In the genomic region with DNA sequence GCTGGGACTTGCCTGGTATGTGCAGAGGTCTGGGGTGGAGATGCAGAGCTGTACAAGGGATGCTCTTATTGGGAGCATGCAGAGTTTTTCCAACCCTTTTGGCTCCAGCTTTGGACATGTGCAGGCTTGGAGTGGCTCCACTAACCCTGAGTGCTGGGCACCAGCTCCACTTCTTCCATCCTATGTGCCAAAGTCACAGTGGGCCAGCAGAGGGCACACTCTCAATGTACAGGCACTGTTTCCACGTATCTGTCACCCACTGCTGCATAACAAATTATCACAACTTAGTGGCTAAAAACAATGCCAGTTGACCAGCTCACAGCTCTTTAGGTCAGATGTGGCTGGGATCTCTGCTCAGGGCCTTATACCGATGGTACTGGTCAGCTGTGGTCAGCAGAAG, we compare ENCODE assay signal across 12 cellular contexts.
A peak's percentile ranks its signal among the peaks of the same experiment; 100 is the strongest.
DNase-seq lines count a peak whose midpoint lies in the region; ATAC-seq lines count a peak whose summit lies in the region.
"Had no signal": no experiment of that assay in that cellular context is flagged by ENCODE, and none has a peak within 500 bp of the region (broad histone marks: within the 10 kb centered on the region; RNA-seq: fewer than 3 reads in every experiment).

No MANE protein-coding gene starts in this region.

- peaks cover 0 to 18% (median 5%) of the 10 kb centered on the region in 3 donors for H3K4me1 Mint-ChIP-seq in T-cell
- H3K4me1 Mint-ChIP-seq in activated naive CD8-positive, alpha-beta T cell treated with anti-CD3 and anti-CD28 coated beads, Interleukin-2, amount 50 U/mL, for 24 hours = no peaks in the 10 kb centered on the region
- H3K4me1 Mint-ChIP-seq: activated B cell treated with CpG ODN at 0.5 μM for 24 hours had no signal

- DNase-seq in NCI-H345 (lab: John Stamatoyannopoulos, UW) = peak; percentile 4
- no peak for DNase-seq in NCI-H345 treated with DMSO at 0.1 percent for 48 hours (lab: John Stamatoyannopoulos, UW; ENCODE audit: unreplicated experiment)
- peak in 21 of 34 experiments; percentile 3 to 70 (median 22) for DNase-seq in T-cell
- peak; percentile 12 for DNase-seq in activated naive CD8-positive, alpha-beta T cell treated with anti-CD3 and anti-CD28 coated beads, Interleukin-2, amount 50 U/mL, for 24 hours
- peak; percentile 17 for DNase-seq in stimulated activated CD8-positive, alpha-beta memory T cell treated with anti-CD3 and anti-CD28 coated beads, Interleukin-4, amount 100 ng/mL, for 24 hours (ENCODE audit: low read depth)
- DNase-seq in kidney tubule cell (ENCODE audit: low spot score) = no peak
- no peak for DNase-seq in inferior parietal cortex (ENCODE audit: extremely low spot score)
- DNase-seq: activated B cell treated with CpG ODN at 0.5 μM for 24 hours, IMR-90, kidney, occipital lobe had no signal

- H3K36me3 Mint-ChIP-seq in T-cell = no peaks in the 10 kb centered on the region
- no peaks in the 10 kb centered on the region for H3K36me3 Mint-ChIP-seq in activated naive CD8-positive, alpha-beta T cell treated with anti-CD3 and anti-CD28 coated beads, Interleukin-2, amount 50 U/mL, for 24 hours (ENCODE audit: low read depth)

- POLR2A ChIA-PET in T-cell (lab: Charles Lee) = no interaction called here

- no peaks in the 10 kb centered on the region for H3K9me3 Mint-ChIP-seq in T-cell
- peaks cover 4% of the 10 kb centered on the region for H3K9me3 Mint-ChIP-seq in activated naive CD8-positive, alpha-beta T cell treated with anti-CD3 and anti-CD28 coated beads, Interleukin-2, amount 50 U/mL, for 24 hours
- H3K9me3 Mint-ChIP-seq: activated B cell treated with CpG ODN at 0.5 μM for 24 hours had no signal

- ATAC-seq in T-cell (replicated peaks in 1 of 4) (peak in 3 of 4 experiments; percentile 57 to 86 (median 70)), GM21381 (IDR thresholded peaks at IDR 0.05; ENCODE audit: unreplicated experiment) (no peak)
- no peak for ATAC-seq in activated naive CD8-positive, alpha-beta T cell treated with anti-CD3 and anti-CD28 coated beads, Interleukin-2, amount 50 U/mL, for 24 hours

- H3K27ac Mint-ChIP-seq in T-cell = no peak overlapping the region
- H3K27ac Mint-ChIP-seq in activated naive CD8-positive, alpha-beta T cell treated with anti-CD3 and anti-CD28 coated beads, Interleukin-2, amount 50 U/mL, for 24 hours = no peak overlapping the region
- H3K27ac Mint-ChIP-seq: activated B cell treated with CpG ODN at 0.5 μM for 24 hours had no signal

- H3K4me3 Mint-ChIP-seq in T-cell = no peak overlapping the region
- H3K4me3 Mint-ChIP-seq in activated naive CD8-positive, alpha-beta T cell treated with anti-CD3 and anti-CD28 coated beads, Interleukin-2, amount 50 U/mL, for 24 hours = no peak overlapping the region
- H3K4me3 Mint-ChIP-seq: activated B cell treated with CpG ODN at 0.5 μM for 24 hours had no signal

- H3K27me3 Mint-ChIP-seq in T-cell = no peaks in the 10 kb centered on the region
- no peaks in the 10 kb centered on the region for H3K27me3 Mint-ChIP-seq in activated naive CD8-positive, alpha-beta T cell treated with anti-CD3 and anti-CD28 coated beads, Interleukin-2, amount 50 U/mL, for 24 hours
- H3K27me3 Mint-ChIP-seq: activated B cell treated with CpG ODN at 0.5 μM for 24 hours had no signal

- CTCF ChIA-PET in T-cell (lab: Charles Lee) = interaction anchor here in 1 of 2 donors (0.7 kb wide), 1 partner anchor 195 kb away, joined by 3 read pairs; no protein-coding TSS in a partner anchor

Comparison
In these comparisons a context has a peak if more than half of its experiments do, and no peak if none do; other contexts are left out.
1. DNase-seq: peak in NCI-H345 (single experiment), T-cell (21 of 34), activated naive CD8-positive, alpha-beta T cell treated with anti-CD3 and anti-CD28 coated beads, Interleukin-2, amount 50 U/mL, for 24 hours (single experiment) and stimulated activated CD8-positive, alpha-beta memory T cell treated with anti-CD3 and anti-CD28 coated beads, Interleukin-4, amount 100 ng/mL, for 24 hours (single experiment); none in NCI-H345 treated with DMSO at 0.1 percent for 48 hours (single experiment), kidney tubule cell (single experiment) and inferior parietal cortex (single experiment).
2. ATAC-seq: peak in T-cell (3 of 4); none in activated naive CD8-positive, alpha-beta T cell treated with anti-CD3 and anti-CD28 coated beads, Interleukin-2, amount 50 U/mL, for 24 hours (single experiment) and GM21381 (single experiment).